28 cellular contexts compared by ENCODE assay signal in genomic region chr15:25509697-25510096, GRCh38.
"Had no signal": no experiment of that assay in that cellular context is flagged by ENCODE, and none has a peak within 500 bp of the region (broad histone marks: within the 10 kb centered on the region; RNA-seq: fewer than 3 reads in every experiment).

No MANE protein-coding gene starts in this region.

- H3K27me3 Mint-ChIP-seq: activated CD4-positive, alpha-beta T cell treated with anti-CD3 and anti-CD28 coated beads, Interleukin-2, amount 10 ng/mL, durations not matched to agents 24 days and 14 days had no signal

- H3K4me1 Mint-ChIP-seq: activated CD4-positive, alpha-beta T cell treated with anti-CD3 and anti-CD28 coated beads, Interleukin-2, amount 10 ng/mL, durations not matched to agents 24 days and 14 days; activated naive CD8-positive, alpha-beta T cell treated with anti-CD3 and anti-CD28 coated beads, Interleukin-2, amount 50 U/mL, for 24 hours had no signal

- H3K27ac Mint-ChIP-seq: activated CD4-positive, alpha-beta T cell treated with anti-CD3 and anti-CD28 coated beads, Interleukin-2, amount 10 ng/mL, durations not matched to agents 24 days and 14 days; activated naive CD4-positive, alpha-beta T cell treated with anti-CD3 and anti-CD28 coated beads, Interleukin-2, amount 50 U/mL, for 72 hours; activated naive CD8-positive, alpha-beta T cell treated with anti-CD3 and anti-CD28 coated beads, Interleukin-2, amount 50 U/mL, for 24 hours had no signal

- DNase-seq: activated CD4-positive, alpha-beta T cell treated with anti-CD3 and anti-CD28 coated beads, Interleukin-2, amount 10 ng/mL, durations not matched to agents 24 days and 14 days; activated CD4-positive, alpha-beta T cell treated with anti-CD3 and anti-CD28 coated beads, Interleukin-2, amount 50 U/mL, for 48 hours; activated CD8-positive, alpha-beta memory T cell treated with anti-CD3 and anti-CD28 coated beads for 24 hours; activated effector memory CD4-positive, alpha-beta T cell treated with anti-CD3 and anti-CD28 coated beads, Interleukin-2, amount 50 U/mL, for 16 hours; activated naive CD4-positive, alpha-beta T cell treated with Interleukin-2 at 50 U/mL for 16 hours; activated naive CD8-positive, alpha-beta T cell treated with anti-CD3 and anti-CD28 coated beads, Interleukin-2, amount 50 U/mL, for 24 hours; activated T-cell treated with anti-CD3 and anti-CD28 coated beads, Interleukin-2, amount 50 U/mL, for 4 hours; amniotic stem cell; brain microvascular endothelial cell; Kasumi-1; KBM-7; NCI-H1105 treated with DMSO at 0.1 percent for 48 hours; NCI-H1436 treated with DMSO at 0.1 percent for 48 hours; NCI-H187; NCI-H2081; NCI-H510A treated with DMSO at 0.1 percent for 48 hours; NCI-H69; NK-92 treated with Interleukin-12 subunit alpha and Interleukin-12 subunit beta, amount 100 ng/mL, for 24 hours; Peyer's patch; Right ventricle myocardium superior; SJCRH30; SK-N-SH; T-helper 1 cell had no signal

- H3K4me3 Mint-ChIP-seq: activated CD4-positive, alpha-beta T cell treated with anti-CD3 and anti-CD28 coated beads, Interleukin-2, amount 10 ng/mL, durations not matched to agents 24 days and 14 days; activated naive CD8-positive, alpha-beta T cell treated with anti-CD3 and anti-CD28 coated beads, Interleukin-2, amount 50 U/mL, for 24 hours; activated T-cell treated with anti-CD3 and anti-CD28 coated beads, Interleukin-2, amount 50 U/mL, for 4 hours had no signal

- H3K36me3 Mint-ChIP-seq: activated naive CD4-positive, alpha-beta T cell treated with anti-CD3 and anti-CD28 coated beads, Interleukin-2, amount 50 U/mL, for 72 hours had no signal

- H3K9me3 Mint-ChIP-seq: activated CD4-positive, alpha-beta T cell treated with anti-CD3 and anti-CD28 coated beads, Interleukin-2, amount 10 ng/mL, durations not matched to agents 24 days and 14 days; activated naive CD4-positive, alpha-beta T cell treated with anti-CD3 and anti-CD28 coated beads, Interleukin-2, amount 50 U/mL, for 72 hours; activated naive CD8-positive, alpha-beta T cell treated with anti-CD3 and anti-CD28 coated beads, Interleukin-2, amount 50 U/mL, for 24 hours; activated T-cell treated with anti-CD3 and anti-CD28 coated beads, Interleukin-2, amount 50 U/mL, for 4 hours had no signal

- H3K9me3 ChIP-seq: ascending aorta, Peyer's patch, SJCRH30, SK-N-SH had no signal

- H3K4me1 ChIP-seq: Peyer's patch had no signal

- H3K9me2 ChIP-seq: SK-N-SH had no signal

- H3K9ac ChIP-seq: SK-N-SH had no signal

- H3K27me3 ChIP-seq: ascending aorta, brain microvascular endothelial cell, cardiac muscle cell, Peyer's patch, SJCRH30 had no signal

- H3K4me2 ChIP-seq: SK-N-SH had no signal

- H3K27ac ChIP-seq: ascending aorta, brain microvascular endothelial cell, cardiac muscle cell, Peyer's patch, RWPE1, SJCRH30 had no signal

- ATAC-seq: activated CD4-positive, CD25-positive, alpha-beta regulatory T cell treated with anti-CD3 and anti-CD28 coated beads, Interleukin-2, amount 50 U/mL, for 24 hours; activated naive CD4-positive, alpha-beta T cell treated with anti-CD3 and anti-CD28 coated beads, Interleukin-2, amount 50 U/mL, for 72 hours; activated naive CD8-positive, alpha-beta T cell treated with anti-CD3 and anti-CD28 coated beads, Interleukin-2, amount 50 U/mL, for 24 hours; activated T-cell treated with anti-CD3 and anti-CD28 coated beads, Interleukin-2, amount 50 U/mL, for 4 hours had no signal

- H3K36me3 ChIP-seq: ascending aorta, brain microvascular endothelial cell, cardiac muscle cell, Peyer's patch, SJCRH30 had no signal

- H3K4me3 ChIP-seq: ascending aorta, cardiac muscle cell, Peyer's patch, SJCRH30 had no signal
